In genomic region chr6:129073651-129074419, GRCh38 we compare ENCODE assay signal across 25 cellular contexts.
A peak's percentile ranks its signal among the peaks of the same experiment; 100 is the strongest.
DNase-seq lines count a peak whose midpoint lies in the region; ATAC-seq and TF ChIP-seq lines count a peak whose summit lies in the region.
"Had no signal": no experiment of that assay in that cellular context is flagged by ENCODE, and none has a peak within 500 bp of the region (broad histone marks: within the 10 kb centered on the region; RNA-seq: fewer than 3 reads in every experiment).

No MANE protein-coding gene starts in this region.

- H3K36me3 ChIP-seq in heart right ventricle = peaks cover 0 to 9% (median 0%) of the 10 kb centered on the region in 9 donors
- no peaks in the 10 kb centered on the region for H3K36me3 ChIP-seq in left lung
- no peaks in the 10 kb centered on the region for H3K36me3 ChIP-seq in body of pancreas (replicated peaks in 1 of 2; ENCODE audit: insufficient read depth in 1 of 2, low read depth in 2 of 2)
- H3K36me3 ChIP-seq: right lobe of liver, SJSA1, tibial artery had no signal

- 42 to 45% methylated on average over 3 of the region's 3 CpGs for WGBS in heart right ventricle, 2 donors
- WGBS in body of pancreas, 2 donors = 34 to 38% methylated on average over 3 of the region's 3 CpGs

- H3K4me3 ChIP-seq in heart right ventricle (no peak overlapping the region), choroid plexus epithelial cell (ENCODE audit: low read depth, low read length) (no peak overlapping the region), left lung (no peak overlapping the region), body of pancreas (no peak overlapping the region)
- H3K4me3 ChIP-seq: dorsolateral prefrontal cortex, right lobe of liver, SJSA1, tibial artery had no signal

- intact Hi-C loops in Right ventricle myocardium superior (cut with DNase I) = no loop called here
- intact Hi-C loops in heart right ventricle (cut with DNase I) = loop anchor here in 1 of 10 donors (10.0 kb wide), 1 partner anchor 181 kb away; no protein-coding TSS in a partner anchor
- intact Hi-C loops in left lung (cut with DNase I) = no loop called here
- intact Hi-C loops in body of pancreas (cut with DNase I) = no loop called here

- H3K27ac ChIP-seq in heart right ventricle (peak overlapping the region in 5 of 10 donors; percentile 5 to 62 (median 16)), left lung (peak overlapping the region in 1 of 2 donors; percentile 40), body of pancreas (no peak overlapping the region)
- H3K27ac ChIP-seq: 22Rv1, right lobe of liver, SJSA1 had no signal

- peaks cover 0 to 40% (median 8%) of the 10 kb centered on the region in 9 donors for H3K4me1 ChIP-seq in heart right ventricle
- no peaks in the 10 kb centered on the region for H3K4me1 ChIP-seq in left lung
- no peaks in the 10 kb centered on the region for H3K4me1 ChIP-seq in body of pancreas
- H3K4me1 ChIP-seq: right lobe of liver, tibial artery had no signal

- no peak for TF ChIP-seq CTCF in heart right ventricle (IDR thresholded peaks at IDR 0.05)
- TF ChIP-seq CTCF in choroid plexus epithelial cell (conservative IDR thresholded peaks at IDR 0.05; ENCODE audit: low read depth, low read length) = no peak
- TF ChIP-seq CTCF in left lung (IDR thresholded peaks at IDR 0.05) = no peak
- no peak for TF ChIP-seq CTCF in body of pancreas (IDR thresholded peaks at IDR 0.05)

- DNase-seq in Right ventricle myocardium superior (no peak), heart right ventricle (no peak), choroid plexus epithelial cell (ENCODE audit: low read depth) (peak; percentile 36), left lung (no peak), EL (no peak), NCI-H2029 treated with DMSO at 0.1 percent for 48 hours (lab: John Stamatoyannopoulos, UW) (no peak), body of pancreas (no peak)
- no peak for DNase-seq in activated CD8-positive, alpha-beta memory T cell treated with anti-CD3 and anti-CD28 coated beads, Interleukin-2, amount 50 U/mL, for 48 hours
- DNase-seq: activated CD8-positive, alpha-beta T cell treated with anti-CD3 and anti-CD28 coated beads for 36 hours; activated naive CD4-positive, alpha-beta T cell treated with anti-CD3 and anti-CD28 coated beads for 36 hours; activated T-cell treated with anti-CD3 and anti-CD28 coated beads, Interleukin-2, amount 50 U/mL, for 24 hours; dorsolateral prefrontal cortex; erythroblast; GDM1; H7; NCI-H1417 treated with DMSO at 0.1 percent for 48 hours; NCI-H2171 treated with DMSO at 0.1 percent for 48 hours; NCI-H748 treated with DMSO at 0.1 percent for 48 hours; right lobe of liver; stimulated activated naive B cell treated with anti-CD40 and anti-IgM and Interleukin-4, amounts not matched to agents 10 μg/mL and 1 μg/mL and 100 μg/mL, for 72 hours; tibial artery had no signal

- ATAC-seq in Right ventricle myocardium superior (ENCODE audit: poor library complexity) (peak; percentile 32), heart right ventricle (no peak), left lung (peak; percentile 50), body of pancreas (no peak)
- ATAC-seq: activated CD8-positive, alpha-beta T cell treated with anti-CD3 and anti-CD28 coated beads for 36 hours; HepG2; right lobe of liver; stimulated activated naive B cell treated with anti-CD40 and anti-IgM and Interleukin-4, amounts not matched to agents 10 μg/mL and 1 μg/mL and 100 μg/mL, for 72 hours; WTC11 had no signal

- H3K27me3 ChIP-seq in heart right ventricle (no peaks in the 10 kb centered on the region), left lung (no peaks in the 10 kb centered on the region), body of pancreas (no peaks in the 10 kb centered on the region)
- H3K27me3 ChIP-seq: dorsolateral prefrontal cortex, right lobe of liver, SJSA1, tibial artery had no signal

- H3K9me3 ChIP-seq in heart right ventricle (no peaks in the 10 kb centered on the region), left lung (no peaks in the 10 kb centered on the region), body of pancreas (no peaks in the 10 kb centered on the region)
- H3K9me3 ChIP-seq: right lobe of liver, SJSA1, tibial artery had no signal

- TF ChIP-seq POLR2A in body of pancreas (IDR thresholded peaks at IDR 0.05) = no peak

Comparison
In these comparisons a context has a peak if more than half of its experiments do, and no peak if none do; other contexts are left out.
1. ATAC-seq: peak in Right ventricle myocardium superior (single experiment) and left lung (single experiment); none in heart right ventricle (0 of 8) and body of pancreas (single experiment).